ENCODE assay signal across 9 cellular contexts in genomic region chr2:66821168-66821567, GRCh38.
"Had no signal": no experiment of that assay in that cellular context is flagged by ENCODE, and none has a peak within 500 bp of the region (broad histone marks: within the 10 kb centered on the region; RNA-seq: fewer than 3 reads in every experiment).

No MANE protein-coding gene starts in this region.

- DNase-seq: GM23248, GOT3, H7, HFFc6, KG1 had no signal

- H3K4me3 ChIP-seq: GM23248, HAP-1, K562 had no signal

- H2AFZ ChIP-seq: GM23248 had no signal

- H3K9ac ChIP-seq: GM23248 had no signal

- ATAC-seq: HCT116, K562 had no signal

- FAIRE-seq: HTR-8/SVneo, K562 had no signal

- H3K36me3 ChIP-seq: HAP-1 had no signal

- H3K4me1 ChIP-seq: HAP-1 had no signal

- H3K27ac ChIP-seq: GM23248 had no signal
